39 cellular contexts compared by ENCODE assay signal in genomic region chr3:52854013-52854412, GRCh38. TPM values are rescaled to one million over a fixed set of nuclear protein-coding genes. Genes with fewer than 3 reads are reported as not detected.
"Had no signal": no experiment of that assay in that cellular context is flagged by ENCODE, and none has a peak within 500 bp of the region (broad histone marks: within the 10 kb centered on the region; RNA-seq: fewer than 3 reads in every experiment).

No MANE protein-coding gene starts in this region.

- H3K36me3 ChIP-seq: pancreas, prostate gland, uterus had no signal

- H3K4me1 Mint-ChIP-seq: activated CD4-positive, alpha-beta T cell treated with anti-CD3 and anti-CD28 coated beads, Interleukin-2, amount 10 ng/mL, durations not matched to agents 24 days and 14 days; activated naive CD8-positive, alpha-beta T cell treated with anti-CD3 and anti-CD28 coated beads, Interleukin-2, amount 10 ng/mL, durations not matched to agents 7 days and 5 days; mesothelial cell of epicardium; stimulated activated memory B cell treated with anti-CD40 and anti-IgM and Interleukin-4, amounts not matched to agents 10 μg/mL and 1 μg/mL and 100 μg/mL, for 72 hours; stimulated activated naive CD8-positive, alpha-beta T cell treated with anti-CD3 and anti-CD28 coated beads, Interleukin-15, amount 100 ng/mL, for 72 hours had no signal

- H3K4me2 ChIP-seq: smooth muscle cell had no signal

- H3K4me3 Mint-ChIP-seq: activated CD4-positive, alpha-beta memory T cell treated with anti-CD3 and anti-CD28 coated beads for 36 hours; activated CD4-positive, alpha-beta T cell treated with anti-CD3 and anti-CD28 coated beads, Interleukin-2, amount 10 ng/mL, durations not matched to agents 24 days and 14 days; activated naive CD4-positive, alpha-beta T cell treated with anti-CD3 and anti-CD28 coated beads for 36 hours; activated naive CD8-positive, alpha-beta T cell treated with anti-CD3 and anti-CD28 coated beads, Interleukin-2, amount 10 ng/mL, durations not matched to agents 7 days and 5 days; activated T-helper 1 cell treated with anti-CD3 and anti-CD28 coated beads, Interleukin-12 subunit alpha, Interleukin-12 subunit beta, Interleukin-2, Interleukin-4 antibody, amounts not matched to agents 30 ng/mL and 10 ng/mL and 1 ng/mL, durations not matched to agents 14 hours and 24 hours and 36 hours; mesothelial cell of epicardium; naive thymus-derived CD4-positive, alpha-beta T cell; stimulated activated memory B cell treated with anti-CD40 and anti-IgM and Interleukin-4, amounts not matched to agents 10 μg/mL and 1 μg/mL and 100 μg/mL, for 72 hours; stimulated activated naive CD8-positive, alpha-beta T cell treated with anti-CD3 and anti-CD28 coated beads, Interleukin-15, amount 100 ng/mL, for 72 hours; type B pancreatic cell had no signal

- H3K27me3 ChIP-seq: ascending aorta, brain microvascular endothelial cell, dorsolateral prefrontal cortex, heart right ventricle, pancreas, uterus had no signal

- DNase-seq: activated CD4-positive, alpha-beta memory T cell treated with anti-CD3 and anti-CD28 coated beads for 36 hours; activated CD4-positive, alpha-beta T cell treated with anti-CD3 and anti-CD28 coated beads, Interleukin-2, amount 10 ng/mL, durations not matched to agents 24 days and 14 days; activated CD4-positive, CD25-positive, alpha-beta regulatory T cell treated with anti-CD3 and anti-CD28 coated beads, Interleukin-2, amount 50 U/mL, for 72 hours; activated CD8-positive, alpha-beta memory T cell treated with anti-CD3 and anti-CD28 coated beads, Interleukin-2, amount 50 U/mL, for 4 hours; activated effector memory CD4-positive, alpha-beta T cell treated with anti-CD3 and anti-CD28 coated beads, Interleukin-2, amount 50 U/mL, for 16 hours; activated naive CD4-positive, alpha-beta T cell treated with anti-CD3 and anti-CD28 coated beads for 36 hours; activated naive CD8-positive, alpha-beta T cell treated with anti-CD3 and anti-CD28 coated beads, Interleukin-2, amount 10 ng/mL, durations not matched to agents 7 days and 5 days; activated T-cell treated with anti-CD3 and anti-CD28 coated beads, Interleukin-2, amount 50 U/mL, for 1 hour; brain microvascular endothelial cell; dorsolateral prefrontal cortex; effector memory CD4-positive, alpha-beta T cell; heart right ventricle; islet precursor cell; left ventricle myocardium superior; mammary epithelial cell; naive thymus-derived CD4-positive, alpha-beta T cell; nucleus accumbens; pancreas; stimulated activated CD4-positive, alpha-beta T cell treated with anti-CD3 and anti-CD28 coated beads, Interleukin-1b, Interleukin-23, amount 100 ng/mL, for 48 hours; stimulated activated CD4-positive, alpha-beta T cell treated with anti-CD3 and anti-CD28 coated beads, Interleukin-4, amount 100 ng/mL, for 4 hours; stimulated activated CD8-positive, alpha-beta memory T cell treated with anti-CD3 and anti-CD28 coated beads, Interleukin-4, amount 100 ng/mL, for 48 hours; stimulated activated naive CD8-positive, alpha-beta T cell treated with anti-CD3 and anti-CD28 coated beads, Interleukin-15, amount 100 ng/mL, for 72 hours; substantia nigra; T-helper 9 cell; uterus; WERI-Rb-1 had no signal

- H3K4me3 ChIP-seq: ascending aorta, coronary artery, dorsolateral prefrontal cortex, heart right ventricle, pancreas, prostate gland, smooth muscle cell, uterus had no signal

- H3K9me3 ChIP-seq: ascending aorta, heart right ventricle, pancreas, prostate gland, uterus had no signal

- H3K4me1 ChIP-seq: ascending aorta, prostate gland, uterus had no signal

- H3K36me3 Mint-ChIP-seq: activated CD4-positive, alpha-beta memory T cell treated with anti-CD3 and anti-CD28 coated beads for 36 hours had no signal

- H3K9me3 Mint-ChIP-seq: activated CD4-positive, alpha-beta memory T cell treated with anti-CD3 and anti-CD28 coated beads for 36 hours; activated CD4-positive, alpha-beta T cell treated with anti-CD3 and anti-CD28 coated beads, Interleukin-2, amount 10 ng/mL, durations not matched to agents 24 days and 14 days; activated naive CD4-positive, alpha-beta T cell treated with anti-CD3 and anti-CD28 coated beads for 36 hours; activated naive CD8-positive, alpha-beta T cell treated with anti-CD3 and anti-CD28 coated beads, Interleukin-2, amount 10 ng/mL, durations not matched to agents 7 days and 5 days; activated T-helper 1 cell treated with anti-CD3 and anti-CD28 coated beads, Interleukin-12 subunit alpha, Interleukin-12 subunit beta, Interleukin-2, Interleukin-4 antibody, amounts not matched to agents 30 ng/mL and 10 ng/mL and 1 ng/mL, durations not matched to agents 14 hours and 24 hours and 36 hours; mesothelial cell of epicardium; naive thymus-derived CD4-positive, alpha-beta T cell; stimulated activated memory B cell treated with anti-CD40 and anti-IgM and Interleukin-4, amounts not matched to agents 10 μg/mL and 1 μg/mL and 100 μg/mL, for 72 hours; stimulated activated naive CD8-positive, alpha-beta T cell treated with anti-CD3 and anti-CD28 coated beads, Interleukin-15, amount 100 ng/mL, for 72 hours; type B pancreatic cell had no signal

- ATAC-seq: heart right ventricle; left ventricle myocardium superior; naive thymus-derived CD4-positive, alpha-beta T cell; pancreas; stimulated activated memory B cell treated with anti-CD40 and anti-IgM and Interleukin-4, amounts not matched to agents 10 μg/mL and 1 μg/mL and 100 μg/mL, for 72 hours; stimulated activated naive CD8-positive, alpha-beta T cell treated with anti-CD3 and anti-CD28 coated beads, Interleukin-15, amount 100 ng/mL, for 72 hours had no signal

- H3K27me3 Mint-ChIP-seq: activated CD4-positive, alpha-beta memory T cell treated with anti-CD3 and anti-CD28 coated beads for 36 hours; activated CD4-positive, alpha-beta T cell treated with anti-CD3 and anti-CD28 coated beads, Interleukin-2, amount 10 ng/mL, durations not matched to agents 24 days and 14 days; activated naive CD8-positive, alpha-beta T cell treated with anti-CD3 and anti-CD28 coated beads, Interleukin-2, amount 10 ng/mL, durations not matched to agents 7 days and 5 days; naive thymus-derived CD4-positive, alpha-beta T cell; stimulated activated memory B cell treated with anti-CD40 and anti-IgM and Interleukin-4, amounts not matched to agents 10 μg/mL and 1 μg/mL and 100 μg/mL, for 72 hours; stimulated activated naive CD8-positive, alpha-beta T cell treated with anti-CD3 and anti-CD28 coated beads, Interleukin-15, amount 100 ng/mL, for 72 hours; type B pancreatic cell had no signal

- H3K27ac Mint-ChIP-seq: activated CD4-positive, alpha-beta memory T cell treated with anti-CD3 and anti-CD28 coated beads for 36 hours; activated CD4-positive, alpha-beta T cell treated with anti-CD3 and anti-CD28 coated beads, Interleukin-2, amount 10 ng/mL, durations not matched to agents 24 days and 14 days; activated naive CD4-positive, alpha-beta T cell treated with anti-CD3 and anti-CD28 coated beads for 36 hours; activated naive CD8-positive, alpha-beta T cell treated with anti-CD3 and anti-CD28 coated beads, Interleukin-2, amount 10 ng/mL, durations not matched to agents 7 days and 5 days; activated T-helper 1 cell treated with anti-CD3 and anti-CD28 coated beads, Interleukin-12 subunit alpha, Interleukin-12 subunit beta, Interleukin-2, Interleukin-4 antibody, amounts not matched to agents 30 ng/mL and 10 ng/mL and 1 ng/mL, durations not matched to agents 14 hours and 24 hours and 36 hours; mesothelial cell of epicardium; naive thymus-derived CD4-positive, alpha-beta T cell; stimulated activated memory B cell treated with anti-CD40 and anti-IgM and Interleukin-4, amounts not matched to agents 10 μg/mL and 1 μg/mL and 100 μg/mL, for 72 hours; stimulated activated naive CD8-positive, alpha-beta T cell treated with anti-CD3 and anti-CD28 coated beads, Interleukin-15, amount 100 ng/mL, for 72 hours; type B pancreatic cell had no signal

- H3K27ac ChIP-seq: ascending aorta, brain microvascular endothelial cell, coronary artery, dorsolateral prefrontal cortex, heart right ventricle, pancreas, prostate gland, uterus, WERI-Rb-1 had no signal

RNA-seq across cellular contexts. Expression of gene MUSTN1, which starts 19.2 kb away (rescaled TPM):
- total RNA-seq: fibroblast of lung, fibroblast of villous mesenchyme, mammary epithelial cell had no signal
- polyA plus RNA-seq: naive thymus-derived CD4-positive, alpha-beta T cell; neural cell had no signal

RNA-seq across cellular contexts. Expression of gene ITIH3, which starts 59.4 kb away (rescaled TPM):
- total RNA-seq: activated CD4-positive, alpha-beta memory T cell treated with anti-CD3 and anti-CD28 coated beads for 36 hours; activated CD4-positive, alpha-beta T cell treated with anti-CD3 and anti-CD28 coated beads, Interleukin-2, amount 10 ng/mL, durations not matched to agents 24 days and 14 days; activated CD8-positive, alpha-beta memory T cell treated with anti-CD3 and anti-CD28 coated beads for 36 hours; activated naive CD4-positive, alpha-beta T cell treated with anti-CD3 and anti-CD28 coated beads for 36 hours; activated naive CD8-positive, alpha-beta T cell treated with anti-CD3 and anti-CD28 coated beads, Interleukin-2, amount 10 ng/mL, durations not matched to agents 7 days and 5 days; activated T-helper 1 cell treated with anti-CD3 and anti-CD28 coated beads, Interleukin-12 subunit alpha, Interleukin-12 subunit beta, Interleukin-2, Interleukin-4 antibody, amounts not matched to agents 30 ng/mL and 10 ng/mL and 1 ng/mL, durations not matched to agents 14 hours and 24 hours and 36 hours; glomerular endothelial cell; left ventricle myocardium superior; mammary epithelial cell; naive thymus-derived CD4-positive, alpha-beta T cell; smooth muscle cell had no signal
- polyA plus RNA-seq: mammary epithelial cell; naive thymus-derived CD4-positive, alpha-beta T cell; neural cell; smooth muscle cell had no signal
